8 cellular contexts compared by ENCODE assay signal in the genomic region with DNA sequence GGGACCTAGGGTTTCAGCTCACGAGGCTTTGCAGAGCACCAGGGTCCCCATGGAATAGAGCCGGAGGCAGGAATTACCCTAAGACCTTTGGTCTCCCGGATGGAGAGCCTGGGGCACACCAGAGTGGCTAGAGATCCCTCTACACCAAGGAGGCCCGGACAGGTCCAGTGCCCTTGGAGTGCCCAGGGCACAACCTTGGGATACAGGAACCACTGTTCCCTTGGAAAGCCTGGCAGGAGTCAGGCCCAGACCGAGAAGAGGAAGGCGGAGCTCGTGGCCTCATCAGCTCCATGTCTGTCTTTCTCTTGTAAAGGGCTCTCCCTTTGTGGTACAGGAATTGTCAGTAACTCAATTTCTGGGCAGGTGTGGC. TPM values are rescaled to one million over a fixed set of nuclear protein-coding genes. Genes with fewer than 3 reads are reported as not detected.
DNase-seq lines count a peak whose midpoint lies in the region; ATAC-seq and TF ChIP-seq lines count a peak whose summit lies in the region.

No MANE protein-coding gene starts in this region.

- no peak overlapping the region for H3K27ac ChIP-seq in brain microvascular endothelial cell
- H3K27ac ChIP-seq in right lobe of liver = no peak overlapping the region
- H3K27ac ChIP-seq in upper lobe of left lung = peak overlapping the region; percentile 47 to 83 (median 62)

- peaks cover 23% of the 10 kb centered on the region for H3K4me1 Mint-ChIP-seq in activated CD8-positive, alpha-beta memory T cell treated with anti-CD3 and anti-CD28 coated beads, Interleukin-2, amount 10 ng/mL, durations not matched to agents 7 days and 5 days

- 20% methylated on average over 1 of the region's 7 CpGs for WGBS in right lobe of liver (ENCODE audit: insufficient coverage, low coverage, low lambda C conversion rate, missing lambda C conversion rate)
- WGBS in upper lobe of left lung, 2 donors = 50 to 51% methylated on average over 3 to 6 of the region's 7 CpGs

- CTCF ChIA-PET in activated CD8-positive, alpha-beta memory T cell treated with anti-CD3 and anti-CD28 coated beads, Interleukin-2, amount 10 ng/mL, durations not matched to agents 7 days and 5 days (lab: Charles Lee) = no interaction called here

- H3K4me1 ChIP-seq in right lobe of liver (peaks cover 0 to 10% (median 3%) of the 10 kb centered on the region in 4 donors), upper lobe of left lung (peaks cover 28 to 37% (median 31%) of the 10 kb centered on the region in 4 donors)

- H3K36me3 ChIP-seq in brain microvascular endothelial cell (replicated peaks) = no peaks in the 10 kb centered on the region
- H3K36me3 ChIP-seq in right lobe of liver = no peaks in the 10 kb centered on the region
- peaks cover 0 to 6% (median 0%) of the 10 kb centered on the region in 4 donors for H3K36me3 ChIP-seq in upper lobe of left lung

- H3K36me3 Mint-ChIP-seq in activated CD8-positive, alpha-beta memory T cell treated with anti-CD3 and anti-CD28 coated beads, Interleukin-2, amount 10 ng/mL, durations not matched to agents 7 days and 5 days = peaks cover 2% of the 10 kb centered on the region

- H3K27ac Mint-ChIP-seq in activated CD8-positive, alpha-beta memory T cell treated with anti-CD3 and anti-CD28 coated beads, Interleukin-2, amount 10 ng/mL, durations not matched to agents 7 days and 5 days = no peak overlapping the region

- no peaks in the 10 kb centered on the region for H3K9me3 Mint-ChIP-seq in activated CD8-positive, alpha-beta memory T cell treated with anti-CD3 and anti-CD28 coated beads, Interleukin-2, amount 10 ng/mL, durations not matched to agents 7 days and 5 days (ENCODE audit: low read depth)

- no peak for ATAC-seq in activated CD8-positive, alpha-beta memory T cell treated with anti-CD3 and anti-CD28 coated beads, Interleukin-2, amount 10 ng/mL, durations not matched to agents 7 days and 5 days
- ATAC-seq in right lobe of liver (peak in 3 of 4 donors; percentile 3 to 6 (median 5)), upper lobe of left lung (ENCODE audit: low FRiP score in 2 of 2) (peak; percentile 2 to 7), GM21576 (IDR thresholded peaks at IDR 0.05; ENCODE audit: unreplicated experiment) (no peak)

- peaks cover 31% of the 10 kb centered on the region for H3K27me3 Mint-ChIP-seq in activated CD8-positive, alpha-beta memory T cell treated with anti-CD3 and anti-CD28 coated beads, Interleukin-2, amount 10 ng/mL, durations not matched to agents 7 days and 5 days

- intact Hi-C loops in right lobe of liver (cut with DNase I) = no loop called here

- TF ChIP-seq CTCF in brain microvascular endothelial cell (IDR thresholded peaks at IDR 0.05; ENCODE audit: low read depth, low read length, missing control alignments) (no peak), right lobe of liver (IDR thresholded peaks at IDR 0.05) (no peak), upper lobe of left lung (IDR thresholded peaks at IDR 0.05) (no peak)

- H3K27me3 ChIP-seq in brain microvascular endothelial cell (replicated peaks) = no peaks in the 10 kb centered on the region
- no peaks in the 10 kb centered on the region for H3K27me3 ChIP-seq in right lobe of liver
- peaks cover 0 to 9% (median 3%) of the 10 kb centered on the region in 4 donors for H3K27me3 ChIP-seq in upper lobe of left lung

- H3K4me3 Mint-ChIP-seq in activated CD8-positive, alpha-beta memory T cell treated with anti-CD3 and anti-CD28 coated beads, Interleukin-2, amount 10 ng/mL, durations not matched to agents 7 days and 5 days = peak overlapping the region; percentile 47

- TF ChIP-seq POLR2A in right lobe of liver (IDR thresholded peaks at IDR 0.05) (no peak), upper lobe of left lung (IDR thresholded peaks at IDR 0.05) (no peak)

- in situ Hi-C loops in brain microvascular endothelial cell (cut with HindIII; ENCODE audit: low pct_ligation_motif_present, low sequenced_read_pairs) = no loop called here

- peak overlapping the region; percentile 76 for H3K4me3 ChIP-seq in brain microvascular endothelial cell (ENCODE audit: low read depth, low read length)
- H3K4me3 ChIP-seq in right lobe of liver = peak overlapping the region; percentile 55 to 85 (median 80)
- peak overlapping the region; percentile 22 to 84 (median 77) for H3K4me3 ChIP-seq in upper lobe of left lung

- TF ChIP-seq EP300 in upper lobe of left lung (IDR thresholded peaks at IDR 0.05) = no peak

- H3K9me3 ChIP-seq in right lobe of liver = no peaks in the 10 kb centered on the region
- H3K9me3 ChIP-seq in upper lobe of left lung = no peaks in the 10 kb centered on the region

- no peak for DNase-seq in activated CD8-positive, alpha-beta memory T cell treated with anti-CD3 and anti-CD28 coated beads, Interleukin-2, amount 10 ng/mL, durations not matched to agents 7 days and 5 days
- DNase-seq in activated CD8-positive, alpha-beta memory T cell treated with anti-CD3 and anti-CD28 coated beads for 24 hours = no peak
- DNase-seq in brain microvascular endothelial cell (no peak), right lobe of liver (no peak), upper lobe of left lung (no peak), HuH-7.5 (ENCODE audit: low spot score) (no peak), NCI-H510A treated with DMSO at 0.1 percent for 48 hours (lab: John Stamatoyannopoulos, UW) (no peak)

RNA-seq across cellular contexts. Expression of gene DBNDD1, which starts 3.8 kb away (rescaled TPM):
- not detected for total RNA-seq in activated CD8-positive, alpha-beta memory T cell treated with anti-CD3 and anti-CD28 coated beads, Interleukin-2, amount 10 ng/mL, durations not matched to agents 7 days and 5 days
- 10 to 100 TPM in 3 of 6 experiments, 1 to 10 TPM in 3; 2.6 to 17.5 (median 7.6) TPM for total RNA-seq in right lobe of liver
- 10 to 100 TPM in 3 of 6 donors, 1 to 10 TPM in 3; 4.6 to 23.2 (median 11.1) TPM for total RNA-seq in upper lobe of left lung

RNA-seq across cellular contexts. Expression of gene PRDM7, which starts 54.1 kb away (rescaled TPM):
- not detected for total RNA-seq in activated CD8-positive, alpha-beta memory T cell treated with anti-CD3 and anti-CD28 coated beads, Interleukin-2, amount 10 ng/mL, durations not matched to agents 7 days and 5 days
- under 1 TPM in 2 of 6 experiments, not detected in 4; 0.09 to 0.12 TPM for total RNA-seq in right lobe of liver
- total RNA-seq in upper lobe of left lung = not detected

Comparison
In these comparisons a context has a peak if more than half of its experiments do, and no peak if none do; other contexts are left out.
1. ATAC-seq: peak in right lobe of liver (3 of 4) and upper lobe of left lung (2 of 2); none in activated CD8-positive, alpha-beta memory T cell treated with anti-CD3 and anti-CD28 coated beads, Interleukin-2, amount 10 ng/mL, durations not matched to agents 7 days and 5 days (single experiment) and GM21576 (single experiment).
2. H3K27ac ChIP-seq: peak in upper lobe of left lung (4 of 4); none in brain microvascular endothelial cell (single experiment) and right lobe of liver (0 of 3).
3. Peak in every context shown above with its lines, with median percentiles within 50 percentile points of each other: H3K4me3 ChIP-seq.